ENCODE assay signal across 21 cellular contexts in the genomic region with DNA sequence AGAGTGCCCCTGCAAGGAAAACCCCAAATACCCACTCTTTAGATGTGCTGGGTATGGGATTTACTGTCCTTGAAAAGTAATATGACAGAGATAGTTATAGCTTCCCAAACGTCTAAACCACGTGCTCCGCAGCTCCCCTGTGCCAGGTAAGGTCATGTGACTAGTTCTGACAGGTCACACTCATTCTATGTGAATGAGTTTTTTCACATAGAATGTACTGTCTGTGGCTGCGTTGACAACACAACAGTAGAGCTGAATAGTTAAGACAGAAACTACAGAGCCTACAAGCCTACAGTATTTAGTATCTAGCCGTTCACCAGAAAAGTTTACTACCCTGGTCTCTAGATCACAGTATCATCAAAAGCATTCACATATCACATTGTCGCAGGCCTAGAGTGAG.
"Had no signal": no experiment of that assay in that cellular context is flagged by ENCODE, and none has a peak within 500 bp of the region (broad histone marks: within the 10 kb centered on the region; RNA-seq: fewer than 3 reads in every experiment).

No MANE protein-coding gene starts in this region.

- H3K4me3 Mint-ChIP-seq: activated CD4-positive, alpha-beta memory T cell treated with anti-CD3 and anti-CD28 coated beads for 36 hours; nephron progenitor cell had no signal

- H3K27ac ChIP-seq: body of pancreas, cardiac muscle cell, epithelial cell of prostate, gastroesophageal sphincter, parathyroid adenoma, stomach, suprapubic skin, tibial nerve had no signal

- H3K27ac Mint-ChIP-seq: activated CD4-positive, alpha-beta memory T cell treated with anti-CD3 and anti-CD28 coated beads for 36 hours; nephron progenitor cell had no signal

- H3K79me2 ChIP-seq: parathyroid adenoma had no signal

- H3K4me1 ChIP-seq: body of pancreas, gastroesophageal sphincter, parathyroid adenoma, stomach, suprapubic skin, tibial nerve had no signal

- H3K36me3 Mint-ChIP-seq: activated CD4-positive, alpha-beta memory T cell treated with anti-CD3 and anti-CD28 coated beads for 36 hours had no signal

- ATAC-seq: body of pancreas, gastroesophageal sphincter, left ventricle myocardium superior, right cardiac atrium, SK-N-SH treated with all-trans-retinoic acid at 6 μM for 48 hours had no signal

- H3K27me3 ChIP-seq: body of pancreas, cardiac muscle cell, gastroesophageal sphincter, stomach, suprapubic skin, tibial nerve had no signal

- H3K9me3 Mint-ChIP-seq: activated CD4-positive, alpha-beta memory T cell treated with anti-CD3 and anti-CD28 coated beads for 36 hours; nephron progenitor cell had no signal

- H3K4me3 ChIP-seq: body of pancreas, cardiac muscle cell, gastroesophageal sphincter, stomach, suprapubic skin, tibial nerve had no signal

- H3K9me3 ChIP-seq: body of pancreas, gastroesophageal sphincter, stomach, suprapubic skin, tibial nerve had no signal

- H3K36me3 ChIP-seq: cardiac muscle cell, gastroesophageal sphincter, stomach, suprapubic skin, tibial nerve had no signal

- H2AFZ ChIP-seq: parathyroid adenoma had no signal

- H3K9ac ChIP-seq: parathyroid adenoma had no signal

- H3K27me3 Mint-ChIP-seq: activated CD4-positive, alpha-beta memory T cell treated with anti-CD3 and anti-CD28 coated beads for 36 hours had no signal

- DNase-seq: activated CD4-positive, alpha-beta memory T cell treated with anti-CD3 and anti-CD28 coated beads for 36 hours; activated CD4-positive, alpha-beta T cell treated with anti-CD3 and anti-CD28 coated beads for 1 hour; activated effector memory CD4-positive, alpha-beta T cell treated with anti-CD3 and anti-CD28 coated beads, Interleukin-2, amount 50 U/mL, for 16 hours; anterior cingulate cortex; body of pancreas; cortex of kidney; head of caudate nucleus; left ventricle myocardium superior; midbrain; nephron progenitor cell; right cardiac atrium; stimulated activated CD4-positive, alpha-beta T cell treated with anti-CD3 and anti-CD28 coated beads, Interleukin-12 subunit alpha, Interleukin-12 subunit beta, amount 100 ng/mL, for 4 hours; stimulated activated CD4-positive, alpha-beta T cell treated with anti-CD3 and anti-CD28 coated beads, Interleukin-4, amount 100 ng/mL, for 4 hours; stomach had no signal
